ENCODE assay signal across 13 cellular contexts in genomic region chr16:279531-279930, GRCh38. TPM values are rescaled to one million over a fixed set of nuclear protein-coding genes. Genes with fewer than 3 reads are reported as not detected.
"Had no signal": no experiment of that assay in that cellular context is flagged by ENCODE, and none has a peak within 500 bp of the region (broad histone marks: within the 10 kb centered on the region; RNA-seq: fewer than 3 reads in every experiment).

No MANE protein-coding gene starts in this region.

- H3K9me3 ChIP-seq: gastroesophageal sphincter, left ventricle myocardium inferior, psoas muscle, right lobe of liver, upper lobe of left lung had no signal

- H3K27ac Mint-ChIP-seq: activated CD4-positive, alpha-beta memory T cell treated with anti-CD3 and anti-CD28 coated beads for 36 hours; effector memory CD8-positive, alpha-beta T cell; stimulated activated naive B cell treated with anti-CD40 and anti-IgM and Interleukin-4, amounts not matched to agents 10 μg/mL and 1 μg/mL and 100 μg/mL, for 72 hours; T-helper 2 cell treated with Interferon-gamma antibody and Interleukin-4, amounts not matched to agents 5 μg/mL and 100 μg/mL, for 36 hours had no signal

- H3K4me3 ChIP-seq: right lobe of liver had no signal

- H3K9me3 Mint-ChIP-seq: activated CD4-positive, alpha-beta memory T cell treated with anti-CD3 and anti-CD28 coated beads for 36 hours; effector memory CD8-positive, alpha-beta T cell; stimulated activated naive B cell treated with anti-CD40 and anti-IgM and Interleukin-4, amounts not matched to agents 10 μg/mL and 1 μg/mL and 100 μg/mL, for 72 hours; T-helper 2 cell treated with Interferon-gamma antibody and Interleukin-4, amounts not matched to agents 5 μg/mL and 100 μg/mL, for 36 hours had no signal

- ATAC-seq: gastroesophageal sphincter had no signal

- H3K36me3 ChIP-seq: gastroesophageal sphincter, left ventricle myocardium inferior, right lobe of liver, upper lobe of left lung had no signal

- H3K27ac ChIP-seq: gastroesophageal sphincter, left ventricle myocardium inferior, psoas muscle, right lobe of liver, upper lobe of left lung had no signal

- H3K4me3 Mint-ChIP-seq: activated CD4-positive, alpha-beta memory T cell treated with anti-CD3 and anti-CD28 coated beads for 36 hours; effector memory CD8-positive, alpha-beta T cell; stimulated activated naive B cell treated with anti-CD40 and anti-IgM and Interleukin-4, amounts not matched to agents 10 μg/mL and 1 μg/mL and 100 μg/mL, for 72 hours; T-helper 2 cell treated with Interferon-gamma antibody and Interleukin-4, amounts not matched to agents 5 μg/mL and 100 μg/mL, for 36 hours had no signal

- DNase-seq: activated gamma-delta T cell treated with Interleukin-2 at 50 U/mL for 16 hours, cortex of kidney, left ventricle myocardium inferior, right lobe of liver had no signal

- H3K36me3 Mint-ChIP-seq: activated CD4-positive, alpha-beta memory T cell treated with anti-CD3 and anti-CD28 coated beads for 36 hours had no signal

RNA-seq across cellular contexts. Expression of gene ARHGDIG, which starts 0.9 kb away (rescaled TPM):
- total RNA-seq: activated CD4-positive, alpha-beta memory T cell treated with anti-CD3 and anti-CD28 coated beads for 36 hours; right lobe of liver had no signal

RNA-seq across cellular contexts. Expression of gene PDIA2, which starts 3.4 kb away (rescaled TPM):
- total RNA-seq: activated CD4-positive, alpha-beta memory T cell treated with anti-CD3 and anti-CD28 coated beads for 36 hours; epithelial cell of proximal tubule; right lobe of liver had no signal

RNA-seq across cellular contexts. Expression of gene RGS11, which starts 3.8 kb away (rescaled TPM):
- polyA plus RNA-seq: keratinocyte had no signal
